ENCODE assay signal across 10 cellular contexts in the genomic region with DNA sequence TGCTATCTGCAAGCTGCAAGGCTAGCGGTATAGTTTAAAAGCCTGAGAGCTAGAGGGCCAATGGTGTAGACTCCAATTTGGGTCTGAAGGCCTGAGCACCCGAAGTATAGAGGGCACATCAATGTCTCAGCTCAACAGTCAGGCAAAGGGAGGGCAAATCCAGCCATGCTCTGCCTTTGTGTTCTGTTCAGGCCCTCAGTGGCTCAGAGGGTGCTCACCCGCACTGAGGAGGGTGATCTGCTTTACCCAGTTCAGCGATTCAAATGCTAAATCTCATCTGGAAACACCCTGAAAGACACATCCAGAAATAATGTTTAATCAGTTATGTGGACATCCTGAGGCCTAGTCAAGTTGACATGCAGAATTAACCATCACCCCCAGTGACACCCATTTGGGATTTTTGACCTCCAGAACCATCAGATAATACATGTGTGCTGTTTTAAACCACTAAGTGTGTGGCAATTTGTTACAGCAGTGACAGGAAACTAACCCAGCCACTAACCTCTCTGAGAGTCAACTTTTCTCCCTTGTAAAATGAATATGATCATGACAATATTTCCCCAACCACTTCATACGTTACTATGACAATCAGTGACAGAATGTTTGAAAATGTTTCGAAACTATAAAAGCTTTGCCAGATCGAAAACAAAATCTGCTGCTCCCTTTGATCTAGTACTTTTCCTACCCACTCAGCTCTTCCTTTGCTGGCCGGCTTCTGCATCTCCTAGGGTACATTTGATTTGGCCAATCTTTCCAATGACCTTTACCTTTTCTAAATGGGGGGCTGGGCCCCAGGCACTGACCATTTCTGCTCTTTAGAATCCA. TPM values are rescaled to one million over a fixed set of nuclear protein-coding genes. Genes with fewer than 3 reads are reported as not detected.
DNase-seq lines count a peak whose midpoint lies in the region; TF ChIP-seq lines count a peak whose summit lies in the region.
"Had no signal": no experiment of that assay in that cellular context is flagged by ENCODE, and none has a peak within 500 bp of the region (broad histone marks: within the 10 kb centered on the region; RNA-seq: fewer than 3 reads in every experiment).

No MANE protein-coding gene starts in this region.

- no peaks in the 10 kb centered on the region for H3K27me3 Mint-ChIP-seq in activated naive CD8-positive, alpha-beta T cell treated with anti-CD3 and anti-CD28 coated beads for 36 hours
- H3K27me3 Mint-ChIP-seq in osteocyte (ENCODE audit: unreplicated experiment), result no peaks in the 10 kb centered on the region

- TF ChIP-seq CTCF in osteocyte (IDR thresholded peaks at IDR 0.05), result no peak

- no peak overlapping the region for H3K4me3 Mint-ChIP-seq in activated naive CD8-positive, alpha-beta T cell treated with anti-CD3 and anti-CD28 coated beads for 36 hours
- H3K4me3 Mint-ChIP-seq in osteocyte (ENCODE audit: unreplicated experiment), result no peak overlapping the region

- H3K27ac Mint-ChIP-seq in activated naive CD8-positive, alpha-beta T cell treated with anti-CD3 and anti-CD28 coated beads for 36 hours, result peak overlapping the region; percentile 93
- no peak overlapping the region for H3K27ac Mint-ChIP-seq in osteocyte (ENCODE audit: unreplicated experiment)

- peaks cover 31% of the 10 kb centered on the region for H3K4me1 Mint-ChIP-seq in activated naive CD8-positive, alpha-beta T cell treated with anti-CD3 and anti-CD28 coated beads for 36 hours
- no peaks in the 10 kb centered on the region for H3K4me1 Mint-ChIP-seq in osteocyte (ENCODE audit: unreplicated experiment)

- H3K9me3 Mint-ChIP-seq in activated naive CD8-positive, alpha-beta T cell treated with anti-CD3 and anti-CD28 coated beads for 36 hours, result no peaks in the 10 kb centered on the region
- peaks cover 8% of the 10 kb centered on the region for H3K9me3 Mint-ChIP-seq in osteocyte (ENCODE audit: unreplicated experiment)

- no peak overlapping the region for H3K4me3 ChIP-seq in Jurkat, Clone E6-1 (ENCODE audit: low read length)
- H3K4me3 ChIP-seq: esophagus muscularis mucosa, testis had no signal

- no peaks in the 10 kb centered on the region for H3K36me3 Mint-ChIP-seq in activated naive CD8-positive, alpha-beta T cell treated with anti-CD3 and anti-CD28 coated beads for 36 hours
- H3K36me3 Mint-ChIP-seq in osteocyte (ENCODE audit: unreplicated experiment), result no peaks in the 10 kb centered on the region

- peak; percentile 67 for DNase-seq in Jurkat, Clone E6-1 (ENCODE audit: low read depth, low spot score)
- peak; percentile 39 for DNase-seq in SIG-M5 treated with dmso at 0.1 percent for 504 hours (lab: John Stamatoyannopoulos, UW; ENCODE audit: unreplicated experiment)
- peak; percentile 31 for DNase-seq in activated naive CD8-positive, alpha-beta T cell treated with anti-CD3 and anti-CD28 coated beads for 36 hours
- DNase-seq in stimulated activated CD4-positive, alpha-beta T cell treated with anti-CD3 and anti-CD28 coated beads, Interleukin-4, amount 100 ng/mL, for 1 hour, result peak; percentile 4
- DNase-seq in osteocyte (ENCODE audit: extremely low spot score, unreplicated experiment), result no peak
- DNase-seq in NK-92 (lab: John Stamatoyannopoulos, UW; ENCODE audit: unreplicated experiment), result no peak
- DNase-seq in NCI-H1105 (lab: John Stamatoyannopoulos, UW), result no peak
- DNase-seq: DMS53, testis had no signal

RNA-seq across cellular contexts. Expression of gene TBL1X, which starts 8.4 kb away (rescaled TPM):
- 9.1 TPM for polyA plus RNA-seq in Jurkat, Clone E6-1 (2012; ENCODE audit: insufficient read depth, insufficient read length)
- 10 to 100 TPM; 33.1 to 33.9 TPM for total RNA-seq in activated naive CD8-positive, alpha-beta T cell treated with anti-CD3 and anti-CD28 coated beads for 36 hours
- 35.3 and 39.9 TPM in 2 replicates for total RNA-seq in osteocyte

Comparison
In these comparisons a context has a peak if more than half of its experiments do, and no peak if none do; other contexts are left out.
1. DNase-seq: peak in Jurkat, Clone E6-1 (single experiment), SIG-M5 treated with dmso at 0.1 percent for 504 hours (single experiment), activated naive CD8-positive, alpha-beta T cell treated with anti-CD3 and anti-CD28 coated beads for 36 hours (single experiment) and stimulated activated CD4-positive, alpha-beta T cell treated with anti-CD3 and anti-CD28 coated beads, Interleukin-4, amount 100 ng/mL, for 1 hour (single experiment); none in osteocyte (single experiment), NK-92 (single experiment) and NCI-H1105 (single experiment).